10 cellular contexts compared by ENCODE assay signal in the genomic region with DNA sequence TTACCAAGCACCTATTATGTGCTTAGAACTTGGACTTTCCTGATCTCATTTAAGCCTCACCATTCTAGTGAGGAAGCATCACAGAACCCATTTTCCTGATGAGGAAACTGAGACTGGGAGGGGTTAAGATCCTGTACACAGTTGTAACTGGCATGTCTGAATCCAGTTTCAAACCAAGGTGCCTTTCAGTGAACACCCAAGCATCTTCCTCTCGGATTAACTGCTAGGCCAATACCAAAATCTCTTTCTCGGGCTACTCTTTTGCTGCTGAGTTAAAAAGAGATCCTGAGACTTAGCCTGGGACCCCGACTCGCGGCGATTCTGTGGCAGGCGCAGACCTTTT. TPM values are rescaled to one million over a fixed set of nuclear protein-coding genes. Genes with fewer than 3 reads are reported as not detected.
DNase-seq lines count a peak whose midpoint lies in the region; ATAC-seq and TF ChIP-seq lines count a peak whose summit lies in the region.
"Had no signal": no experiment of that assay in that cellular context is flagged by ENCODE, and none has a peak within 500 bp of the region (broad histone marks: within the 10 kb centered on the region; RNA-seq: fewer than 3 reads in every experiment).

No MANE protein-coding gene starts in this region.

- CTCF ChIA-PET in BJ (lab: Yijun Ruan, JAX): interaction anchor here (1.0 to 7.4 kb wide), 16 partner anchors 13 to 365 kb away, joined by 3 to 191 read pairs (median 10); no protein-coding TSS in a partner anchor

- H3K27me3 ChIP-seq in BJ (ENCODE audit: control insufficient read depth, insufficient read depth, low read length) (no peaks in the 10 kb centered on the region), OCI-LY3 (ENCODE audit: low read depth, low read length) (no peaks in the 10 kb centered on the region; the same call in 1 of the 2 replicates), esophagus squamous epithelium (peaks cover 0 to 48% (median 3%) of the 10 kb centered on the region in 4 donors), psoas muscle (ENCODE audit: insufficient read depth in 3 of 3, low read length in 2 of 3) (peaks cover 0 to 31% (median 17%) of the 10 kb centered on the region in 3 donors), Karpas-422 (ENCODE audit: low read length) (no peaks in the 10 kb centered on the region)

- H3K4me1 ChIP-seq in OCI-LY3 (ENCODE audit: low read length) (peaks cover 8% of the 10 kb centered on the region), esophagus squamous epithelium (peaks cover 31 to 52% (median 43%) of the 10 kb centered on the region in 3 donors), psoas muscle (peaks cover 12% of the 10 kb centered on the region), Karpas-422 (ENCODE audit: low read length) (peaks cover 13% of the 10 kb centered on the region)

- H3K27ac ChIP-seq in OCI-LY3 (ENCODE audit: low read length): no peak overlapping the region
- peak overlapping the region; percentile 11 to 86 (median 68) for H3K27ac ChIP-seq in esophagus squamous epithelium
- H3K27ac ChIP-seq in psoas muscle: no peak overlapping the region
- H3K27ac ChIP-seq in Karpas-422 (ENCODE audit: low read length): no peak overlapping the region

- H3K9me2 ChIP-seq in Karpas-422 (replicated peaks; ENCODE audit: insufficient read depth, low read length): no peaks in the 10 kb centered on the region

- H3K9ac ChIP-seq in OCI-LY3 (ENCODE audit: low read length) (peak overlapping the region; percentile 52), Karpas-422 (ENCODE audit: low read length) (no peak overlapping the region)

- DNase-seq in BJ (ENCODE audit: low read depth) (no peak), esophagus squamous epithelium (lab: John Stamatoyannopoulos, UW) (no peak), psoas muscle (no peak), NCI-H1092 treated with DMSO at 0.1 percent for 48 hours (lab: John Stamatoyannopoulos, UW) (no peak), kidney tubule cell (ENCODE audit: low spot score) (no peak), NCI-H524 (lab: John Stamatoyannopoulos, UW) (no peak), Karpas-422 (no peak)

- H3K36me3 ChIP-seq in BJ (ENCODE audit: control insufficient read depth, insufficient read depth, low read length): peaks cover 27% of the 10 kb centered on the region
- no peaks in the 10 kb centered on the region for H3K36me3 ChIP-seq in OCI-LY3 (replicated peaks; ENCODE audit: low read depth, low read length)
- H3K36me3 ChIP-seq in esophagus squamous epithelium: peaks cover 0 to 11% (median 0%) of the 10 kb centered on the region in 3 donors
- H3K36me3 ChIP-seq in psoas muscle (ENCODE audit: insufficient read depth in 1 of 2, low read depth in 1 of 2): no peaks in the 10 kb centered on the region
- no peaks in the 10 kb centered on the region for H3K36me3 ChIP-seq in Karpas-422 (ENCODE audit: insufficient read depth, low read length)

- no peak for TF ChIP-seq POLR2A in esophagus squamous epithelium (IDR thresholded peaks at IDR 0.05)

- H3K79me2 ChIP-seq in OCI-LY3 (ENCODE audit: low read length) (no peaks in the 10 kb centered on the region), Karpas-422 (ENCODE audit: low read length) (no peaks in the 10 kb centered on the region)

- TF ChIP-seq CTCF in BJ (IDR thresholded peaks at IDR 0.05; ENCODE audit: insufficient read depth, low read depth, low read length): no peak
- TF ChIP-seq CTCF in OCI-LY3 (IDR thresholded peaks at IDR 0.05; ENCODE audit: low read depth, low read length): no peak
- TF ChIP-seq CTCF in esophagus squamous epithelium (IDR thresholded peaks at IDR 0.05): no peak
- no peak for TF ChIP-seq CTCF in psoas muscle (IDR thresholded peaks at IDR 0.05)

- H3K4me2 ChIP-seq in OCI-LY3 (ENCODE audit: low read length) (peak overlapping the region; percentile 77), Karpas-422 (ENCODE audit: low read depth, low read length, poor library complexity, severe bottlenecking) (no peak overlapping the region)

- no CpG with 5 or more reads among the region's 7 CpGs for WGBS in esophagus squamous epithelium, 2 donors
- WGBS in psoas muscle, 3 donors: 21 to 24% (median 24%) methylated on average over 7 of the region's 7 CpGs

- H2AFZ ChIP-seq in OCI-LY3 (ENCODE audit: low read depth, low read length) (peak overlapping the region; percentile 49), Karpas-422 (ENCODE audit: low read length) (no peak overlapping the region)

- H4K20me1 ChIP-seq in OCI-LY3 (ENCODE audit: insufficient read depth, low read length) (no peaks in the 10 kb centered on the region), Karpas-422 (ENCODE audit: insufficient read depth, low read depth, low read length) (no peaks in the 10 kb centered on the region)

- intact Hi-C loops in esophagus squamous epithelium (cut with DNase I) (loop anchor here (5.0 to 10.0 kb wide), 2 partner anchors 64 to 211 kb away; no protein-coding TSS in a partner anchor), psoas muscle (cut with DNase I) (loop anchor here (2.0 to 5.0 kb wide), 5 partner anchors 81 to 211 kb away; partner anchors contain the start of gene ABHD17C (in 1 of the 2))

- H3K9me3 ChIP-seq in OCI-LY3 (ENCODE audit: insufficient read depth, low read length) (no peaks in the 10 kb centered on the region), esophagus squamous epithelium (no peaks in the 10 kb centered on the region), psoas muscle (no peaks in the 10 kb centered on the region), Karpas-422 (ENCODE audit: low read length) (no peaks in the 10 kb centered on the region)

- POLR2A ChIA-PET in BJ (lab: Charles Lee): interaction anchor here (1.0 to 1.8 kb wide), 5 partner anchors 211 to 290 kb away, joined by 3 to 12 read pairs (median 8); no protein-coding TSS in a partner anchor

- peak overlapping the region; percentile 20; the same call in 1 of the 2 replicates for H3K4me3 ChIP-seq in BJ (ENCODE audit: low read depth, low read length)
- H3K4me3 ChIP-seq in OCI-LY3 (ENCODE audit: low read length): peak overlapping the region; percentile 79
- peak overlapping the region; percentile 53 to 80 (median 59) for H3K4me3 ChIP-seq in esophagus squamous epithelium
- H3K4me3 ChIP-seq in psoas muscle: peak overlapping the region; percentile 70
- H3K4me3 ChIP-seq in Karpas-422 (ENCODE audit: low read length): no peak overlapping the region

- no peak for ATAC-seq in psoas muscle

RNA-seq across cellular contexts. Expression of gene CEMIP, which starts 0.6 kb away (rescaled TPM):
- polyA plus RNA-seq in BJ (2011; rRNA removed): 497 and 725 TPM in 2 replicates
- 369 and 383 TPM in 2 replicates for polyA minus RNA-seq in BJ (2011; rRNA and poly(A)+ RNA removed)
- total RNA-seq in esophagus squamous epithelium: 10 to 100 TPM in 1 of 4 donors, 1 to 10 TPM in 3; 2.8 to 13.5 (median 7.6) TPM
- total RNA-seq in psoas muscle: under 1 TPM; 0.04 to 0.96 (median 0.41) TPM
- polyA plus RNA-seq in psoas muscle: under 1 TPM; under 0.01 to 0.04 (median 0.01) TPM
- total RNA-seq in Karpas-422 (2014; rRNA removed; shearing (Covaris generic); ENCODE audit: low replicate concordance): not detected in 2 replicates
- total RNA-seq: activated CD4-positive, alpha-beta T cell treated with anti-CD3 and anti-CD28 coated beads, Interleukin-2, amount 10 ng/mL, durations not matched to agents 24 days and 14 days; CD8-positive, alpha-beta memory T cell had no signal
- polyA plus RNA-seq: CD8-positive, alpha-beta memory T cell had no signal

Comparison
In these comparisons a context has a peak if more than half of its experiments do, and no peak if none do; other contexts are left out.
1. H3K27ac ChIP-seq: peak in esophagus squamous epithelium (4 of 4); none in OCI-LY3 (single experiment), psoas muscle (single experiment) and Karpas-422 (single experiment).